Comparison of ENCODE assay signal across 8 cellular contexts in genomic region chr11:65919151-65920034, GRCh38. TPM values are rescaled to one million over a fixed set of nuclear protein-coding genes. Genes with fewer than 3 reads are reported as not detected.
DNase-seq lines count a peak whose midpoint lies in the region; ATAC-seq and TF ChIP-seq lines count a peak whose summit lies in the region.

DRAP1 (plus strand) TSS chr11:65919426; CDS start chr11:65919502, 76 bp downstream.

- H3K27ac Mint-ChIP-seq in H9 = peak within 1 kb of the TSS in 2 of 3 experiments; percentile 72 to 86; a peak in 2 of 7 replicates
- H3K27ac Mint-ChIP-seq in natural killer cell treated with Interleukin-12 subunit alpha and Interleukin-12 subunit beta and Interleukin-15 and Interleukin-18, amount 100 ng/mL, for 72 hours = peak within 1 kb of the TSS; percentile 75 to 78

- peak within 1 kb of the TSS; percentile 92 for H3K14ac ChIP-seq in H9 (ENCODE audit: insufficient read depth, low read length)

- H2AK5ac ChIP-seq in H9 (ENCODE audit: insufficient read length, low read length) = no peak within 1 kb of the TSS

- H3K56ac ChIP-seq in H9 (ENCODE audit: insufficient read length, low read depth, low read length) = no peak within 1 kb of the TSS

- H2BK20ac ChIP-seq in H9 (ENCODE audit: low read depth, low read length, poor library complexity, severe bottlenecking) = no peak within 1 kb of the TSS

- H3K27me3 Mint-ChIP-seq in H9 (ENCODE audit: low read depth) = peaks cover 4% of the 10 kb centered on the region
- H3K27me3 Mint-ChIP-seq in natural killer cell treated with Interleukin-12 subunit alpha and Interleukin-12 subunit beta and Interleukin-15 and Interleukin-18, amount 100 ng/mL, for 72 hours = no peaks in the 10 kb centered on the region

- peak; percentile 96 for ATAC-seq in natural killer cell treated with Interleukin-12 subunit alpha and Interleukin-12 subunit beta and Interleukin-15 and Interleukin-18, amount 100 ng/mL, for 72 hours

- H4K5ac ChIP-seq in H9 (ENCODE audit: insufficient read length, low read depth, low read length) = no peak within 1 kb of the TSS

- H3K4ac ChIP-seq in H9 (ENCODE audit: low read depth, low read length) = no peak within 1 kb of the TSS

- no peaks in the 10 kb centered on the region; a peak in 1 of 5 replicates for H3K9me3 Mint-ChIP-seq in H9
- no peaks in the 10 kb centered on the region for H3K9me3 Mint-ChIP-seq in natural killer cell treated with Interleukin-12 subunit alpha and Interleukin-12 subunit beta and Interleukin-15 and Interleukin-18, amount 100 ng/mL, for 72 hours

- no peaks in the 10 kb centered on the region for H3K79me1 ChIP-seq in H9 (ENCODE audit: insufficient read depth, low read depth, low read length, poor library complexity, severe bottlenecking)

- no peaks in the 10 kb centered on the region; the same call in 1 of the 2 replicates for H3K4me1 ChIP-seq in H9 (ENCODE audit: insufficient read depth, low read length)

- H4K20me1 ChIP-seq in H9 (ENCODE audit: control insufficient read depth, insufficient read depth, insufficient read length) = no peaks in the 10 kb centered on the region

- H3K27me3 ChIP-seq in H9 (ENCODE audit: insufficient read depth, low read length) (no peaks in the 10 kb centered on the region), MG63 (no peaks in the 10 kb centered on the region)

- peaks cover 21 to 28% of the 10 kb centered on the region in 2 experiments for H3K4me1 Mint-ChIP-seq in H9
- H3K4me1 Mint-ChIP-seq in natural killer cell treated with Interleukin-12 subunit alpha and Interleukin-12 subunit beta and Interleukin-15 and Interleukin-18, amount 100 ng/mL, for 72 hours (ENCODE audit: low read depth in 2 of 2) = peaks cover 21 to 29% of the 10 kb centered on the region in 2 donors

- H4K8ac ChIP-seq in H9 (replicated peaks; ENCODE audit: insufficient read length, low read depth, low read length) = no peak within 1 kb of the TSS

- no peaks in the 10 kb centered on the region for H3K79me2 ChIP-seq in H9 (ENCODE audit: insufficient read depth, low read length)

- H2AFZ ChIP-seq in H9 (ENCODE audit: low read length) = no peak within 1 kb of the TSS

- DNase-seq in EH (ENCODE audit: low read depth) = peak; percentile 99
- DNase-seq in H9 = peak; percentile 99
- peak; percentile 99 for DNase-seq in MG63
- DNase-seq in SHP77 (lab: John Stamatoyannopoulos, UW) = peak; percentile 92 to 98
- DNase-seq in activated effector memory CD4-positive, alpha-beta T cell treated with Interleukin-2 at 50 U/mL for 16 hours = peak; percentile 97
- peak; percentile 99 for DNase-seq in fibroblast of pulmonary artery (ENCODE audit: low read depth)
- DNase-seq in natural killer cell treated with Interleukin-12 subunit alpha and Interleukin-12 subunit beta and Interleukin-15 and Interleukin-18, amount 100 ng/mL, for 72 hours (ENCODE audit: low spot score) = peak; percentile 99
- peak; percentile 99 for DNase-seq in stimulated activated naive CD4-positive, alpha-beta T cell treated with Interleukin-2 at 50 U/mL for 16 hours (lab: John Stamatoyannopoulos, UW)

- H2BK5ac ChIP-seq in H9 (ENCODE audit: insufficient read length, low read length) = no peak within 1 kb of the TSS

- H3K27ac ChIP-seq in H9 (ENCODE audit: insufficient read length, low read depth, low read length) = no peak within 1 kb of the TSS

- H3K4me3 Mint-ChIP-seq in H9 = peak within 1 kb of the TSS; percentile 84 to 93
- peak within 1 kb of the TSS; percentile 90 for H3K4me3 Mint-ChIP-seq in natural killer cell treated with Interleukin-12 subunit alpha and Interleukin-12 subunit beta and Interleukin-15 and Interleukin-18, amount 100 ng/mL, for 72 hours

- no peaks in the 10 kb centered on the region for H3K9me3 ChIP-seq in H9 (ENCODE audit: control insufficient read depth, low read depth, low read length)
- no peaks in the 10 kb centered on the region for H3K9me3 ChIP-seq in MG63

- H2BK12ac ChIP-seq in H9 (ENCODE audit: insufficient read length, low read depth, low read length) = no peak within 1 kb of the TSS

- no peak within 1 kb of the TSS for H2BK120ac ChIP-seq in H9 (ENCODE audit: low read depth, low read length, poor library complexity, severe bottlenecking)

- H3K4me2 ChIP-seq in H9 (ENCODE audit: insufficient read depth, insufficient read length, low read length) = peak within 1 kb of the TSS; percentile 60

- peaks cover 1 to 25% (median 23%) of the 10 kb centered on the region in 3 experiments; a peak in 6 of 7 replicates for H3K36me3 Mint-ChIP-seq in H9 (ENCODE audit: insufficient read depth in 1 of 3, low read depth in 3 of 3)
- no peaks in the 10 kb centered on the region for H3K36me3 Mint-ChIP-seq in natural killer cell treated with Interleukin-12 subunit alpha and Interleukin-12 subunit beta and Interleukin-15 and Interleukin-18, amount 100 ng/mL, for 72 hours

- no peak within 1 kb of the TSS for H2BK15ac ChIP-seq in H9 (ENCODE audit: low read depth, low read length)

- H3K9ac ChIP-seq in H9 (ENCODE audit: extremely low read depth, insufficient read length, low read length) = peak within 1 kb of the TSS; percentile 81

- no peak within 1 kb of the TSS for H3T11ph ChIP-seq in H9 (ENCODE audit: low read length)

- H3K4me3 ChIP-seq in MG63 (peak within 1 kb of the TSS; percentile 84), fibroblast of pulmonary artery (replicated peaks; ENCODE audit: low read depth, low read length) (peak within 1 kb of the TSS; percentile 95)

- no CpG with 5 or more reads among the region's 102 CpGs for WGBS in H9 (ENCODE audit: extremely low coverage, insufficient read length, low lambda C conversion rate)

- no peak within 1 kb of the TSS for H4K91ac ChIP-seq in H9 (ENCODE audit: insufficient read length, low read depth, low read length)

- no peak for TF ChIP-seq CTCF in H9 (conservative IDR thresholded peaks at IDR 0.05)
- no peak for TF ChIP-seq CTCF in fibroblast of pulmonary artery (IDR thresholded peaks at IDR 0.05; ENCODE audit: low read length, missing control alignments)

- H3K23me2 ChIP-seq in H9 (ENCODE audit: insufficient read length, low read depth, low read length, poor library complexity, severe bottlenecking) = peaks cover 11% of the 10 kb centered on the region

- peak within 1 kb of the TSS; percentile 56 for H3K18ac ChIP-seq in H9 (ENCODE audit: insufficient read length, low read depth, low read length)

- H3K23ac ChIP-seq in H9 (ENCODE audit: insufficient read length, low read depth, low read length) = no peak within 1 kb of the TSS

- H3K36me3 ChIP-seq in MG63 = peaks cover 58% of the 10 kb centered on the region

RNA-seq across cellular contexts. Expression of gene DRAP1, which starts in this region (rescaled TPM):
- total RNA-seq in H9 (2021) = 101 and 105 TPM in 2 replicates
- total RNA-seq in MG63 (2014; rRNA removed; shearing (Covaris generic); ENCODE audit: low replicate concordance) = 276 and 419 TPM in 2 replicates
- total RNA-seq in natural killer cell treated with Interleukin-12 subunit alpha and Interleukin-12 subunit beta and Interleukin-15 and Interleukin-18, amount 100 ng/mL, for 72 hours = 10 to 100 TPM; 88.5 to 95.6 TPM
